13 cellular contexts compared by ENCODE assay signal in genomic region chr15:89577776-89578115, GRCh38. TPM values are rescaled to one million over a fixed set of nuclear protein-coding genes. Genes with fewer than 3 reads are reported as not detected.
DNase-seq lines count a peak whose midpoint lies in the region; FAIRE-seq and TF ChIP-seq lines count a peak whose summit lies in the region.
"Had no signal": no experiment of that assay in that cellular context is flagged by ENCODE, and none has a peak within 500 bp of the region (broad histone marks: within the 10 kb centered on the region; RNA-seq: fewer than 3 reads in every experiment).

No MANE protein-coding gene starts in this region.

- CTCF ChIA-PET in H1 (lab: Charles Lee; ENCODE audit: partially characterized antibody): interaction anchor here (0.7 to 1.4 kb wide), 2 partner anchors 135 to 276 kb away, joined by 3 to 4 read pairs; no protein-coding TSS in a partner anchor

- in situ Hi-C loops in GM13977 (cut with MboI; ENCODE audit: low pct_unique_long_range_greater_than_20kb, low sequenced_read_pairs, unreplicated experiment): no loop called here

- H3K36me3 ChIP-seq in H1 (ENCODE audit: control insufficient read depth in 2 of 4, insufficient read depth in 4 of 4, low read length in 3 of 4): peaks cover 5 to 28% (median 8%) of the 10 kb centered on the region in 4 experiments; a peak in 6 of 8 replicates
- H3K36me3 ChIP-seq: tibial artery had no signal

- H3K4me2 ChIP-seq in H1 (ENCODE audit: insufficient read depth in 1 of 2, low read depth in 2 of 2, low read length in 2 of 2): peak overlapping the region; percentile 79 to 99

- 7% methylated on average over 3 of the region's 3 CpGs; no CpG with 5 or more reads in 1 of the 2 experiments for WGBS in H1 (ENCODE audit: extremely low coverage in 1 of 2, insufficient coverage in 1 of 2, insufficient read length in 1 of 2, insufficient replicate concordance in 2 of 2, low coverage in 1 of 2, low lambda C conversion rate in 2 of 2, missing lambda C conversion rate in 1 of 2), 2 experiments

- peak overlapping the region; percentile 80; the same call in 1 of the 2 replicates for H2BK20ac ChIP-seq in H1 (ENCODE audit: low read length)

- H3K4me1 ChIP-seq in H1 (replicated peaks in 1 of 4; ENCODE audit: control insufficient read depth in 3 of 4, insufficient read depth in 4 of 4, low read length in 3 of 4): peaks cover 0 to 7% (median 5%) of the 10 kb centered on the region in 4 experiments; a peak in 3 of 7 replicates

- H3K4me1 Mint-ChIP-seq in activated CD4-positive, alpha-beta T cell treated with anti-CD3 and anti-CD28 coated beads, Interleukin-2, amount 10 ng/mL, durations not matched to agents 24 days and 14 days: peaks cover 42% of the 10 kb centered on the region
- peaks cover 17% of the 10 kb centered on the region for H3K4me1 Mint-ChIP-seq in progenitor cell of endocrine pancreas (ENCODE audit: low read depth)

- peak overlapping the region; percentile 19 for H4K5ac ChIP-seq in H1 (ENCODE audit: insufficient read length, low read depth, low read length)

- H3K9ac ChIP-seq in H1 (replicated peaks in 1 of 4; ENCODE audit: extremely low read depth in 1 of 4, low read depth in 3 of 4, low read length in 3 of 4): peak overlapping the region in 1 of 4 experiments; percentile 63; a peak in 2 of 7 replicates

- peaks cover 15% of the 10 kb centered on the region for H3K23me2 ChIP-seq in H1 (ENCODE audit: low read depth, low read length)

- H3K27me3 ChIP-seq in H1 (replicated peaks in 1 of 4; ENCODE audit: control insufficient read depth in 3 of 4, extremely low read depth in 1 of 4, insufficient read depth in 3 of 4, low read length in 3 of 4): no peaks in the 10 kb centered on the region
- H3K27me3 ChIP-seq: tibial artery had no signal

- intact Hi-C loops in activated CD4-positive, alpha-beta T cell treated with anti-CD3 and anti-CD28 coated beads, Interleukin-2, amount 10 ng/mL, durations not matched to agents 24 days and 14 days (cut with micrococcal nuclease): loop anchor here (5.0 to 10.0 kb wide), 3 partner anchors 243 to 955 kb away; partner anchors contain the start of genes AEN, NGRN and POLG

- POLR2A ChIA-PET in H1 (lab: Charles Lee; ENCODE audit: partially characterized antibody): interaction anchor here (0.6 kb wide), 1 partner anchor 244 kb away, joined by 3 read pairs; no protein-coding TSS in a partner anchor

- H4K20me1 ChIP-seq in H1 (replicated peaks in 1 of 2; ENCODE audit: control insufficient read depth in 1 of 2, insufficient read depth in 2 of 2, low read length in 2 of 2): peaks cover 12 to 17% of the 10 kb centered on the region in 2 experiments

- no peak for TF ChIP-seq RAD21 in H1 (IDR thresholded peaks at IDR 0.05 in 1 of 2, conservative IDR thresholded peaks at IDR 0.05 in 1 of 2; ENCODE audit: low read depth in 2 of 2, low read length in 2 of 2)

- TF ChIP-seq EP300 in H1 (IDR thresholded peaks at IDR 0.05; ENCODE audit: borderline replicate concordance in 1 of 2, low read depth in 2 of 2, low read length in 2 of 2): no peak

- peaks cover 41% of the 10 kb centered on the region for H3K36me3 Mint-ChIP-seq in activated CD4-positive, alpha-beta T cell treated with anti-CD3 and anti-CD28 coated beads, Interleukin-2, amount 10 ng/mL, durations not matched to agents 24 days and 14 days (ENCODE audit: low read depth)
- peaks cover 2% of the 10 kb centered on the region for H3K36me3 Mint-ChIP-seq in progenitor cell of endocrine pancreas (ENCODE audit: insufficient read depth)
- H3K36me3 Mint-ChIP-seq: immature natural killer cell had no signal

- H2AFZ ChIP-seq in H1 (ENCODE audit: low read length): no peak overlapping the region

- peak overlapping the region; percentile 83 for H3K4me3 Mint-ChIP-seq in activated CD4-positive, alpha-beta T cell treated with anti-CD3 and anti-CD28 coated beads, Interleukin-2, amount 10 ng/mL, durations not matched to agents 24 days and 14 days
- peak overlapping the region; percentile 41 for H3K4me3 Mint-ChIP-seq in progenitor cell of endocrine pancreas (ENCODE audit: low read depth)

- peaks cover 5% of the 10 kb centered on the region for H3K27me3 Mint-ChIP-seq in activated CD4-positive, alpha-beta T cell treated with anti-CD3 and anti-CD28 coated beads, Interleukin-2, amount 10 ng/mL, durations not matched to agents 24 days and 14 days
- peaks cover 2% of the 10 kb centered on the region for H3K27me3 Mint-ChIP-seq in progenitor cell of endocrine pancreas

- H4K91ac ChIP-seq in H1 (replicated peaks; ENCODE audit: insufficient read length, low read length): peak overlapping the region; percentile 15

- H3K27ac Mint-ChIP-seq in activated CD4-positive, alpha-beta T cell treated with anti-CD3 and anti-CD28 coated beads, Interleukin-2, amount 10 ng/mL, durations not matched to agents 24 days and 14 days: peak overlapping the region; percentile 61
- H3K27ac Mint-ChIP-seq in progenitor cell of endocrine pancreas: no peak overlapping the region
- H3K27ac Mint-ChIP-seq: immature natural killer cell had no signal

- H3K79me2 ChIP-seq in H1 (ENCODE audit: control insufficient read depth in 1 of 2, insufficient read depth in 2 of 2, low read length in 2 of 2): peaks cover 39 to 71% of the 10 kb centered on the region in 2 experiments

- peaks cover 14% of the 10 kb centered on the region for H3K79me1 ChIP-seq in H1 (ENCODE audit: low read depth, low read length)

- no peak for TF ChIP-seq POLR2A in NB4 (IDR thresholded peaks at IDR 0.05; ENCODE audit: extremely low read depth, insufficient read length)
- no peak for TF ChIP-seq POLR2A in H1 (IDR thresholded peaks at IDR 0.05; ENCODE audit: control extremely low read depth in 1 of 2, low read depth in 2 of 2, low read length in 2 of 2)

- H3K56ac ChIP-seq in H1 (replicated peaks; ENCODE audit: insufficient read length, low read depth, low read length): no peak overlapping the region

- H3K4me3 ChIP-seq in NB4 (ENCODE audit: low read depth, low read length) (peak overlapping the region; percentile 85), H1 (ENCODE audit: extremely low read depth in 1 of 4, insufficient read depth in 2 of 4, low read depth in 3 of 4, low read length in 4 of 4) (peak overlapping the region; percentile 35 to 98 (median 52))
- H3K4me3 ChIP-seq: tibial artery had no signal

- H2BK120ac ChIP-seq in H1 (replicated peaks; ENCODE audit: low read depth, low read length): peak overlapping the region; percentile 52

- no peak overlapping the region for H3K4ac ChIP-seq in H1 (replicated peaks; ENCODE audit: insufficient read length, low read depth, low read length)

- no peak overlapping the region for H3K14ac ChIP-seq in H1 (ENCODE audit: insufficient read length)

- H3K18ac ChIP-seq in H1 (ENCODE audit: extremely low read depth, low read length): peak overlapping the region; percentile 93

- H2BK12ac ChIP-seq in H1 (ENCODE audit: low read depth, low read length): peak overlapping the region; percentile 68; the same call in 1 of the 2 replicates

- H4K8ac ChIP-seq in H1 (ENCODE audit: extremely low read depth, insufficient read depth, low read length): no peak overlapping the region

- H2AK5ac ChIP-seq in H1 (ENCODE audit: low read depth, low read length): no peak overlapping the region

- H3K27ac ChIP-seq in H1 (ENCODE audit: low read depth, low read length): peak overlapping the region; percentile 57; the same call in 1 of the 2 replicates
- H3K27ac ChIP-seq: neutrophil, tibial artery had no signal

- H3K9me3 ChIP-seq in H1 (ENCODE audit: insufficient read depth in 2 of 2, low read depth in 1 of 2, low read length in 1 of 2): no peaks in the 10 kb centered on the region
- H3K9me3 ChIP-seq: neutrophil, tibial artery had no signal

- no peak for DNase-seq in activated CD4-positive, alpha-beta T cell treated with anti-CD3 and anti-CD28 coated beads, Interleukin-2, amount 10 ng/mL, durations not matched to agents 24 days and 14 days
- DNase-seq in activated CD4-positive, alpha-beta T cell treated with anti-CD3 and anti-CD28 coated beads for 4 hours: no peak
- DNase-seq in NB4 (ENCODE audit: low read depth) (no peak), H1 (ENCODE audit: low read depth in 1 of 2, low spot score in 2 of 2) (no peak), progenitor cell of endocrine pancreas (ENCODE audit: low spot score, unreplicated experiment) (no peak), GM03348 (ENCODE audit: low spot score) (no peak), GM13977 (ENCODE audit: low spot score) (no peak), CD1c-positive myeloid dendritic cell (ENCODE audit: extremely low spot score) (no peak)
- DNase-seq: cortex of kidney, immature natural killer cell, NCI-H524 treated with DMSO at 0.1 percent for 48 hours, tibial artery had no signal

- no peaks in the 10 kb centered on the region for H3K9me3 Mint-ChIP-seq in activated CD4-positive, alpha-beta T cell treated with anti-CD3 and anti-CD28 coated beads, Interleukin-2, amount 10 ng/mL, durations not matched to agents 24 days and 14 days
- H3K9me3 Mint-ChIP-seq in progenitor cell of endocrine pancreas (ENCODE audit: low read depth): no peaks in the 10 kb centered on the region
- H3K9me3 Mint-ChIP-seq: immature natural killer cell had no signal

- H2BK5ac ChIP-seq in H1 (ENCODE audit: low read depth, low read length): peak overlapping the region; percentile 96

- H3K23ac ChIP-seq in H1 (ENCODE audit: insufficient read length): no peak overlapping the region

- FAIRE-seq in H1 (lab: Jason Lieb, UNC): no peak

- H2BK15ac ChIP-seq in H1 (ENCODE audit: low read length): no peak overlapping the region

- TF ChIP-seq CTCF in NB4 (IDR thresholded peaks at IDR 0.05; ENCODE audit: low read depth, low read length) (no peak), H1 (IDR thresholded peaks at IDR 0.05; ENCODE audit: control extremely low read depth in 1 of 3, insufficient read depth in 1 of 3, low read depth in 1 of 3, low read length in 3 of 3) (no peak), progenitor cell of endocrine pancreas (IDR thresholded peaks at IDR 0.05; ENCODE audit: unreplicated experiment) (no peak), GM13977 (IDR thresholded peaks at IDR 0.05; ENCODE audit: extremely low read depth, insufficient read depth, missing control alignments) (no peak)

TF ChIP-seq in H1, 55 proteins besides CTCF, POLR2A, EP300 and RAD21 (continues in another document):
- TF ChIP-seq CEBPB (IDR thresholded peaks at IDR 0.05; ENCODE audit: low read depth, low read length) (no peak), JUND (IDR thresholded peaks at IDR 0.05; ENCODE audit: low read length) (no peak)

RNA-seq across cellular contexts. Expression of gene TICRR, which starts 2.5 kb away (rescaled TPM):
- 18.8 and 21.0 TPM in 2 replicates for total RNA-seq in activated CD4-positive, alpha-beta T cell treated with anti-CD3 and anti-CD28 coated beads, Interleukin-2, amount 10 ng/mL, durations not matched to agents 24 days and 14 days
- 34.8 and 37.3 TPM in 2 replicates for total RNA-seq in H1 (2021; fragmentation: NEBNext Ultra II Directional; extraction: Animal tissue kit (Norgen Biotek cat#: 25700))
- polyA plus RNA-seq in H1 (2011; rRNA removed): 13.1 and 15.9 TPM in 2 replicates
- 11.5 TPM for polyA plus RNA-seq in H1 (2011; cell fraction: cytosol; rRNA removed)
- 33.1 TPM for polyA plus RNA-seq in H1 (2011; cell fraction: nucleus; rRNA removed)
- polyA plus RNA-seq in H1 (2012, experiment 1 of 2): 20.9 to 25.2 TPM (median 21.8 TPM) in 4 replicates
- polyA plus RNA-seq in H1 (2012, experiment 2 of 2): 7.1 TPM
- polyA plus RNA-seq in H1 (2013, experiment 1 of 2): 16.6 TPM
- 15.2 TPM for polyA plus RNA-seq in H1 (2013, experiment 2 of 2)
- polyA minus RNA-seq in H1 (2011; rRNA and poly(A)+ RNA removed): 40.4 and 45.5 TPM in 2 replicates
- 20.3 TPM for polyA minus RNA-seq in H1 (2011; cell fraction: cytosol; rRNA and poly(A)+ RNA removed)
- polyA minus RNA-seq in H1 (2011; cell fraction: nucleus; rRNA and poly(A)+ RNA removed): 49.5 TPM
- 13.9 and 14.7 TPM in 2 replicates for total RNA-seq in progenitor cell of endocrine pancreas
